Comparison of ENCODE assay signal across 20 cellular contexts in genomic region chr9:132609184-132609583, GRCh38. TPM values are rescaled to one million over a fixed set of nuclear protein-coding genes. Genes with fewer than 3 reads are reported as not detected.
"Had no signal": no experiment of that assay in that cellular context is flagged by ENCODE, and none has a peak within 500 bp of the region (broad histone marks: within the 10 kb centered on the region; RNA-seq: fewer than 3 reads in every experiment).

No MANE protein-coding gene starts in this region.

- H3K4me3 Mint-ChIP-seq: activated CD4-positive, alpha-beta memory T cell treated with anti-CD3 and anti-CD28 coated beads for 36 hours; activated naive CD4-positive, alpha-beta T cell treated with anti-CD3 and anti-CD28 coated beads, Interleukin-2, amount 10 ng/mL, durations not matched to agents 7 days and 5 days; naive B cell; T-helper 1 cell treated with Interleukin-12 subunit alpha and Interleukin-12 subunit beta and Interleukin-4 antibody, amounts not matched to agents 30 μg/mL and 1 μg/mL, for 36 hours had no signal

- H3K36me3 ChIP-seq: ovary had no signal

- H3K4me1 ChIP-seq: body of pancreas, foreskin keratinocyte, prostate gland, upper lobe of right lung had no signal

- ATAC-seq: body of pancreas, left cardiac atrium, right cardiac atrium, upper lobe of right lung had no signal

- H3K9me3 Mint-ChIP-seq: activated CD4-positive, alpha-beta memory T cell treated with anti-CD3 and anti-CD28 coated beads for 36 hours; activated naive CD4-positive, alpha-beta T cell treated with anti-CD3 and anti-CD28 coated beads, Interleukin-2, amount 10 ng/mL, durations not matched to agents 7 days and 5 days; naive B cell; T-helper 1 cell treated with Interleukin-12 subunit alpha and Interleukin-12 subunit beta and Interleukin-4 antibody, amounts not matched to agents 30 μg/mL and 1 μg/mL, for 36 hours had no signal

- H3K9me3 ChIP-seq: body of pancreas, ovary, prostate gland, upper lobe of right lung had no signal

- H3K27me3 Mint-ChIP-seq: activated CD4-positive, alpha-beta memory T cell treated with anti-CD3 and anti-CD28 coated beads for 36 hours; activated naive CD4-positive, alpha-beta T cell treated with anti-CD3 and anti-CD28 coated beads, Interleukin-2, amount 10 ng/mL, durations not matched to agents 7 days and 5 days; naive B cell had no signal

- H3K27ac ChIP-seq: body of pancreas, foreskin keratinocyte, ovary, prostate gland, upper lobe of right lung had no signal

- H3K27me3 ChIP-seq: body of pancreas, foreskin keratinocyte, ovary, upper lobe of right lung had no signal

- H3K27ac Mint-ChIP-seq: activated CD4-positive, alpha-beta memory T cell treated with anti-CD3 and anti-CD28 coated beads for 36 hours; activated naive CD4-positive, alpha-beta T cell treated with anti-CD3 and anti-CD28 coated beads, Interleukin-2, amount 10 ng/mL, durations not matched to agents 7 days and 5 days; T-helper 1 cell treated with Interleukin-12 subunit alpha and Interleukin-12 subunit beta and Interleukin-4 antibody, amounts not matched to agents 30 μg/mL and 1 μg/mL, for 36 hours had no signal

- H3K4me1 Mint-ChIP-seq: activated naive CD4-positive, alpha-beta T cell treated with anti-CD3 and anti-CD28 coated beads, Interleukin-2, amount 10 ng/mL, durations not matched to agents 7 days and 5 days; naive B cell had no signal

- H3K4me3 ChIP-seq: body of pancreas, ovary, prostate gland, upper lobe of right lung had no signal

- DNase-seq: activated CD4-positive, alpha-beta memory T cell treated with anti-CD3 and anti-CD28 coated beads for 36 hours; activated CD4-positive, CD25-positive, alpha-beta regulatory T cell; activated naive CD4-positive, alpha-beta T cell treated with anti-CD3 and anti-CD28 coated beads, Interleukin-2, amount 10 ng/mL, durations not matched to agents 7 days and 5 days; body of pancreas; effector CD8-positive, alpha-beta T cell; hippocampal formation; left cardiac atrium; naive B cell; ovary; right cardiac atrium; stimulated activated CD4-positive, alpha-beta T cell treated with anti-CD3 and anti-CD28 coated beads, Interleukin-4, amount 100 ng/mL, for 24 hours; stimulated activated naive CD4-positive, alpha-beta T cell treated with Interleukin-2 at 50 U/mL for 16 hours; upper lobe of right lung had no signal

RNA-seq across cellular contexts. Expression of gene BARHL1, which starts 26.8 kb away (rescaled TPM):
- total RNA-seq: activated CD4-positive, alpha-beta memory T cell treated with anti-CD3 and anti-CD28 coated beads for 36 hours; body of pancreas; cardiac septum; chondrocyte; foreskin keratinocyte; left cardiac atrium; lower leg skin; mucosa of gallbladder; ovary; prostate gland; right cardiac atrium; upper lobe of right lung had no signal
